In genomic region chr14:65286443-65286842, GRCh38 we compare ENCODE assay signal across 1 cellular context.
TF ChIP-seq lines count a peak whose summit lies in the region.

No MANE protein-coding gene starts in this region.

TF ChIP-seq in liver, 16 proteins besides CTCF, POLR2A, EP300 and RAD21 (continued from another document):
- TF ChIP-seq MAX (IDR thresholded peaks at IDR 0.05) (no peak), FOXA2 (IDR thresholded peaks at IDR 0.05) (no peak), ATF3 (IDR thresholded peaks at IDR 0.05) (no peak), SP1 (IDR thresholded peaks at IDR 0.05) (no peak), RXRA (IDR thresholded peaks at IDR 0.05) (no peak), NR2F2 (IDR thresholded peaks at IDR 0.05) (no peak), GABPA (IDR thresholded peaks at IDR 0.05 in 1 of 2, conservative IDR thresholded peaks at IDR 0.05 in 1 of 2) (no peak), TAF1 (conservative IDR thresholded peaks at IDR 0.05) (no peak), JUND (IDR thresholded peaks at IDR 0.05) (no peak), YY1 (IDR thresholded peaks at IDR 0.05) (no peak), ZBTB33 (IDR thresholded peaks at IDR 0.05) (no peak)
